ENCODE assay signal across 18 cellular contexts in genomic region chr17:34757106-34757505, GRCh38.
DNase-seq lines count a peak whose midpoint lies in the region; ATAC-seq, FAIRE-seq and TF ChIP-seq lines count a peak whose summit lies in the region.
"Had no signal": no experiment of that assay in that cellular context is flagged by ENCODE, and none has a peak within 500 bp of the region (broad histone marks: within the 10 kb centered on the region; RNA-seq: fewer than 3 reads in every experiment).

No MANE protein-coding gene starts in this region.

- no peak overlapping the region for H4K8ac ChIP-seq in H9 (replicated peaks; ENCODE audit: insufficient read length, low read depth, low read length)

- peaks cover 13 to 33% of the 10 kb centered on the region in 2 experiments for H3K4me1 Mint-ChIP-seq in H9

- H3K9ac ChIP-seq in H9 (ENCODE audit: extremely low read depth, insufficient read length, low read length) (no peak overlapping the region), HepG2 (ENCODE audit: insufficient read depth, low read depth, low read length) (no peak overlapping the region), Karpas-422 (ENCODE audit: low read length) (no peak overlapping the region)

- no peak overlapping the region for H3K23ac ChIP-seq in H9 (ENCODE audit: insufficient read length, low read depth, low read length)

- no peak for ATAC-seq in HepG2
- ATAC-seq: A549; CD8-positive, alpha-beta T cell had no signal

- no peak overlapping the region for H3K4me3 Mint-ChIP-seq in H9
- H3K4me3 Mint-ChIP-seq: CD8-positive, alpha-beta T cell had no signal

- no peak overlapping the region for H3K27ac Mint-ChIP-seq in H9
- H3K27ac Mint-ChIP-seq: CD8-positive, alpha-beta T cell had no signal

- no peak for FAIRE-seq in HepG2 (lab: Jason Lieb, UNC)
- FAIRE-seq: A549, D721Med, G401.6, GM12891 had no signal

- H3K27me3 ChIP-seq in H9 (ENCODE audit: insufficient read depth, low read length), result no peaks in the 10 kb centered on the region
- H3K27me3 ChIP-seq in HepG2 (ENCODE audit: control insufficient read depth in 1 of 2, insufficient read depth in 2 of 2, low read length in 2 of 2), result no peaks in the 10 kb centered on the region; a peak in 1 of 5 replicates
- peaks cover 0 to 46% (median 4%) of the 10 kb centered on the region in 7 donors for H3K27me3 ChIP-seq in spleen (replicated peaks in 1 of 7)
- H3K27me3 ChIP-seq in Karpas-422 (ENCODE audit: low read length), result 0 out of 2 replicates have a peak, but pooled peaks cover 3% of the 10 kb centered on the region
- H3K27me3 ChIP-seq: BE2C had no signal

- no peak overlapping the region for H2BK120ac ChIP-seq in H9 (ENCODE audit: low read depth, low read length, poor library complexity, severe bottlenecking)

- H2BK20ac ChIP-seq in H9 (ENCODE audit: low read depth, low read length, poor library complexity, severe bottlenecking), result no peak overlapping the region

- H3K18ac ChIP-seq in H9 (ENCODE audit: insufficient read length, low read depth, low read length), result peak overlapping the region; percentile 40

- H3K27ac ChIP-seq in H9 (ENCODE audit: insufficient read length, low read depth, low read length) (no peak overlapping the region), HepG2 (ENCODE audit: extremely low read length, insufficient read depth, low read length) (no peak overlapping the region), spleen (no peak overlapping the region), Karpas-422 (ENCODE audit: low read length) (no peak overlapping the region)
- H3K27ac ChIP-seq: A549, C4-2B, HL-60 had no signal

- no peak for TF ChIP-seq CTCF in H9 (conservative IDR thresholded peaks at IDR 0.05)
- TF ChIP-seq CTCF in HepG2 (CRISPR knock-in tag; IDR thresholded peaks at IDR 0.05), result no peak
- no peak for TF ChIP-seq CTCF in spleen (IDR thresholded peaks at IDR 0.05 in 8 of 11, conservative IDR thresholded peaks at IDR 0.05 in 3 of 11)

- CTCF ChIA-PET in HepG2 (lab: Yijun Ruan, JAX; ENCODE audit: low intra/inter-chr PET ratio, low total read pairs), result no interaction called here

- no peak overlapping the region for H3K4me2 ChIP-seq in H9 (ENCODE audit: insufficient read depth, insufficient read length, low read length)
- no peak overlapping the region for H3K4me2 ChIP-seq in HepG2 (ENCODE audit: low read depth, low read length)
- H3K4me2 ChIP-seq in Karpas-422 (ENCODE audit: low read depth, low read length, poor library complexity, severe bottlenecking), result no peak overlapping the region
- H3K4me2 ChIP-seq: A549 had no signal

- no peak for DNase-seq in H9
- peak; percentile 21 for DNase-seq in RPMI7951 (ENCODE audit: low read depth)
- no peak for DNase-seq in HepG2 (ENCODE audit: low spot score)
- DNase-seq in spleen, result peak; percentile 28
- no peak for DNase-seq in Karpas-422
- DNase-seq in Kasumi-1 (lab: John Stamatoyannopoulos, UW), result no peak
- DNase-seq in activated T-cell treated with anti-CD3 and anti-CD28 coated beads, Interleukin-2, amount 50 U/mL, for 1 hour, result no peak
- DNase-seq: CD8-positive, alpha-beta T cell; COR-L47; DMS153; DMS79 treated with DMSO at 0.1 percent for 48 hours had no signal

- no peaks in the 10 kb centered on the region for H3K4me1 ChIP-seq in H9 (ENCODE audit: insufficient read depth, low read length)
- no peaks in the 10 kb centered on the region for H3K4me1 ChIP-seq in HepG2 (ENCODE audit: insufficient read depth, low read length)
- H3K4me1 ChIP-seq in spleen, result no peaks in the 10 kb centered on the region
- H3K4me1 ChIP-seq in Karpas-422 (ENCODE audit: low read length), result peaks cover 13% of the 10 kb centered on the region
- H3K4me1 ChIP-seq: A549 had no signal

- H2AFZ ChIP-seq in H9 (ENCODE audit: low read length), result no peak overlapping the region
- H2AFZ ChIP-seq in HepG2 (ENCODE audit: low read length), result no peak overlapping the region
- H2AFZ ChIP-seq in Karpas-422 (ENCODE audit: low read length), result no peak overlapping the region

- H2BK15ac ChIP-seq in H9 (ENCODE audit: low read depth, low read length), result no peak overlapping the region

- peak overlapping the region; percentile 14; the same call in 1 of the 2 replicates for H3K14ac ChIP-seq in H9 (ENCODE audit: insufficient read depth, low read length)

- H3K27me3 Mint-ChIP-seq in H9 (ENCODE audit: low read depth), result peaks cover 9% of the 10 kb centered on the region

- H3K56ac ChIP-seq in H9 (ENCODE audit: insufficient read length, low read depth, low read length), result no peak overlapping the region

- no peak overlapping the region for H2BK5ac ChIP-seq in H9 (ENCODE audit: insufficient read length, low read length)

- TF ChIP-seq EP300 in HepG2 (IDR thresholded peaks at IDR 0.05; ENCODE audit: low read depth in 2 of 2, low read length in 2 of 2), result no peak
- no peak for TF ChIP-seq EP300 in HepG2 (CRISPR knock-in tag; IDR thresholded peaks at IDR 0.05; ENCODE audit: borderline replicate concordance)

- H3K36me3 ChIP-seq in HepG2 (replicated peaks in 1 of 2; ENCODE audit: control insufficient read depth in 1 of 2, insufficient read depth in 2 of 2, low read length in 2 of 2) (no peaks in the 10 kb centered on the region), spleen (no peaks in the 10 kb centered on the region), Karpas-422 (ENCODE audit: insufficient read depth, low read length) (no peaks in the 10 kb centered on the region)
- H3K36me3 ChIP-seq: BE2C had no signal

- intact Hi-C loops in HepG2 (cut with micrococcal nuclease; ENCODE audit: unreplicated experiment), result no loop called here
- intact Hi-C loops in spleen (cut with DNase I; ENCODE audit: low total_unique reads), result no loop called here

- no peaks in the 10 kb centered on the region for H3K9me2 ChIP-seq in Karpas-422 (replicated peaks; ENCODE audit: insufficient read depth, low read length)

- POLR2A ChIA-PET in HepG2 (lab: Yijun Ruan, JAX), result no interaction called here

- H3K79me2 ChIP-seq in H9 (ENCODE audit: insufficient read depth, low read length) (no peaks in the 10 kb centered on the region), HepG2 (ENCODE audit: insufficient read depth, low read length) (no peaks in the 10 kb centered on the region), Karpas-422 (ENCODE audit: low read length) (no peaks in the 10 kb centered on the region)

- H3K23me2 ChIP-seq in H9 (ENCODE audit: insufficient read length, low read depth, low read length, poor library complexity, severe bottlenecking), result no peaks in the 10 kb centered on the region

- no peak overlapping the region for H4K5ac ChIP-seq in H9 (ENCODE audit: insufficient read length, low read depth, low read length)

- H3K4ac ChIP-seq in H9 (ENCODE audit: low read depth, low read length), result no peak overlapping the region

- WGBS in H9 (ENCODE audit: extremely low coverage, insufficient read length, low lambda C conversion rate), result no CpG with 5 or more reads among the region's 4 CpGs
- 6% methylated on average over 3 of the region's 4 CpGs for WGBS in HepG2 (ENCODE audit: low lambda C conversion rate)
- 78 to 90% (median 83%) methylated on average over 4 of the region's 4 CpGs for WGBS in spleen, 5 donors

- BruUV-seq in HepG2 (replicated peaks; lab: Mats Ljungman, UMichigan), result no TSS peak

- TF ChIP-seq POLR2A in HepG2 (IDR thresholded peaks at IDR 0.05; ENCODE audit: insufficient read depth in 1 of 2, low read depth in 2 of 2, low read length in 2 of 2) (no peak), spleen (IDR thresholded peaks at IDR 0.05) (no peak)

- no peaks in the 10 kb centered on the region for H4K20me1 ChIP-seq in H9 (ENCODE audit: control insufficient read depth, insufficient read depth, insufficient read length)
- H4K20me1 ChIP-seq in HepG2 (ENCODE audit: insufficient read depth, low read length), result no peaks in the 10 kb centered on the region
- peaks cover 3% of the 10 kb centered on the region; the same call in 1 of the 2 replicates for H4K20me1 ChIP-seq in Karpas-422 (ENCODE audit: insufficient read depth, low read depth, low read length)

- H3K36me3 Mint-ChIP-seq in H9 (ENCODE audit: insufficient read depth in 1 of 3, low read depth in 3 of 3), result no peaks in the 10 kb centered on the region
- H3K36me3 Mint-ChIP-seq: CD8-positive, alpha-beta T cell had no signal

- no peak overlapping the region for H3K4me3 ChIP-seq in HepG2 (replicated peaks in 1 of 3; ENCODE audit: insufficient read depth in 1 of 3, low read depth in 2 of 3, low read length in 3 of 3)
- no peak overlapping the region for H3K4me3 ChIP-seq in spleen
- H3K4me3 ChIP-seq in Karpas-422 (ENCODE audit: low read length), result no peak overlapping the region
- H3K4me3 ChIP-seq: A549 had no signal

- TF ChIP-seq RAD21 in HepG2 (CRISPR knock-in tag; IDR thresholded peaks at IDR 0.05), result no peak

- H3K9me3 ChIP-seq in H9 (ENCODE audit: control insufficient read depth, low read depth, low read length) (no peaks in the 10 kb centered on the region), HepG2 (ENCODE audit: low read length) (no peaks in the 10 kb centered on the region), spleen (no peaks in the 10 kb centered on the region), Karpas-422 (ENCODE audit: low read length) (no peaks in the 10 kb centered on the region)
- H3K9me3 ChIP-seq: A549, BE2C had no signal

- H2AK5ac ChIP-seq in H9 (ENCODE audit: insufficient read length, low read length), result no peak overlapping the region

- in situ Hi-C loops in HepG2 (cut with HindIII; ENCODE audit: extremely low pct_ligation_motif_present, low pct_unique_long_range_greater_than_20kb), result no loop called here

- no peak overlapping the region for H4K91ac ChIP-seq in H9 (ENCODE audit: insufficient read length, low read depth, low read length)

- H2BK12ac ChIP-seq in H9 (ENCODE audit: insufficient read length, low read depth, low read length), result no peak overlapping the region

- H3K9me3 Mint-ChIP-seq in H9, result no peaks in the 10 kb centered on the region
- H3K9me3 Mint-ChIP-seq: CD8-positive, alpha-beta T cell had no signal

- no peaks in the 10 kb centered on the region for H3K79me1 ChIP-seq in H9 (ENCODE audit: insufficient read depth, low read depth, low read length, poor library complexity, severe bottlenecking)

- no peak overlapping the region for H3T11ph ChIP-seq in H9 (ENCODE audit: low read length)

TF ChIP-seq in HepG2, 621 proteins besides CTCF, POLR2A, EP300 and RAD21:
- no peak for TF ChIP-seq ZMYM2 (CRISPR knock-in tag; IDR thresholded peaks at IDR 0.05)
- peak; percentile 58; the same call in 1 of the 2 replicates for TF ChIP-seq CREB1 (IDR thresholded peaks at IDR 0.05)
- no peak for TF ChIP-seq CREB1 (CRISPR knock-in tag; IDR thresholded peaks at IDR 0.05)

Comparison
In these comparisons a context has a peak if more than half of its experiments do, and no peak if none do; other contexts are left out.
1. DNase-seq: peak in RPMI7951 (single experiment) and spleen (single experiment); none in H9 (single experiment), HepG2 (single experiment), Karpas-422 (single experiment), Kasumi-1 (0 of 2) and activated T-cell treated with anti-CD3 and anti-CD28 coated beads, Interleukin-2, amount 50 U/mL, for 1 hour (single experiment).